Comparison of ENCODE assay signal across 29 cellular contexts in genomic region chr17:74836691-74837467, GRCh38. TPM values are rescaled to one million over a fixed set of nuclear protein-coding genes. Genes with fewer than 3 reads are reported as not detected.
"Had no signal": no experiment of that assay in that cellular context is flagged by ENCODE, and none has a peak within 500 bp of the region (broad histone marks: within the 10 kb centered on the region; RNA-seq: fewer than 3 reads in every experiment).

No MANE protein-coding gene starts in this region.

- DNase-seq: activated B cell treated with CpG ODN at 0.5 μM for 24 hours; activated CD4-positive, alpha-beta memory T cell treated with anti-CD3 and anti-CD28 coated beads for 36 hours; activated CD4-positive, alpha-beta T cell treated with anti-CD3 and anti-CD28 coated beads for 1 hour; activated CD4-positive, alpha-beta T cell treated with anti-CD3 and anti-CD28 coated beads, Interleukin-2, amount 10 ng/mL, durations not matched to agents 24 days and 14 days; activated CD8-positive, alpha-beta memory T cell treated with anti-CD3 and anti-CD28 coated beads for 24 hours; activated gamma-delta T cell; activated naive CD4-positive, alpha-beta T cell treated with anti-CD3 and anti-CD28 coated beads for 36 hours; activated T-cell treated with anti-CD3 and anti-CD28 coated beads, Interleukin-2, amount 50 U/mL, for 48 hours; amygdala; cerebellar nuclear complex; MG63; MV-4-11; NCI-H1105; NCI-H1436; NCI-H1694 treated with DMSO at 0.1 percent for 48 hours; NCI-H2029 treated with DMSO at 0.1 percent for 48 hours; NCI-H345; NCI-H510A; NCI-H526 treated with DMSO at 0.1 percent for 48 hours; NCI-H82; Peyer's patch; Right ventricle myocardium superior; SJCRH30; T-helper 17 cell; T-helper 9 cell had no signal

- H3K27me3 Mint-ChIP-seq: activated B cell treated with CpG ODN at 0.5 μM for 24 hours; activated naive CD8-positive, alpha-beta T cell had no signal

- ATAC-seq: activated T-helper 17 cell treated with anti-CD3 and anti-CD28 coated beads, Interleukin-2, amount 50 U/mL, for 72 hours; T-helper 17 cell had no signal

- H3K4me3 ChIP-seq: MG63, Peyer's patch, SJCRH30 had no signal

- H3K27ac ChIP-seq: Peyer's patch, RWPE1, SJCRH30 had no signal

- H3K4me3 Mint-ChIP-seq: activated B cell treated with CpG ODN at 0.5 μM for 24 hours; activated CD4-positive, alpha-beta memory T cell treated with anti-CD3 and anti-CD28 coated beads for 36 hours; activated CD4-positive, alpha-beta T cell treated with anti-CD3 and anti-CD28 coated beads, Interleukin-2, amount 10 ng/mL, durations not matched to agents 24 days and 14 days; activated naive CD4-positive, alpha-beta T cell treated with anti-CD3 and anti-CD28 coated beads for 36 hours; activated naive CD8-positive, alpha-beta T cell; activated T-helper 17 cell treated with anti-CD3 and anti-CD28 coated beads, Interleukin-2, amount 50 U/mL, for 72 hours; T-helper 17 cell had no signal

- H3K27ac Mint-ChIP-seq: activated B cell treated with CpG ODN at 0.5 μM for 24 hours; activated CD4-positive, alpha-beta memory T cell treated with anti-CD3 and anti-CD28 coated beads for 36 hours; activated CD4-positive, alpha-beta T cell treated with anti-CD3 and anti-CD28 coated beads, Interleukin-2, amount 10 ng/mL, durations not matched to agents 24 days and 14 days; activated naive CD4-positive, alpha-beta T cell treated with anti-CD3 and anti-CD28 coated beads for 36 hours; activated naive CD8-positive, alpha-beta T cell; activated T-helper 17 cell treated with anti-CD3 and anti-CD28 coated beads, Interleukin-2, amount 50 U/mL, for 72 hours; T-helper 17 cell had no signal

- H3K27me3 ChIP-seq: MG63, Peyer's patch, SJCRH30 had no signal

- H3K36me3 ChIP-seq: MG63, Peyer's patch, SJCRH30 had no signal

- H3K9me3 ChIP-seq: MG63, Peyer's patch, SJCRH30 had no signal

- H3K9me3 Mint-ChIP-seq: activated B cell treated with CpG ODN at 0.5 μM for 24 hours; activated CD4-positive, alpha-beta memory T cell treated with anti-CD3 and anti-CD28 coated beads for 36 hours; activated CD4-positive, alpha-beta T cell treated with anti-CD3 and anti-CD28 coated beads, Interleukin-2, amount 10 ng/mL, durations not matched to agents 24 days and 14 days; activated naive CD4-positive, alpha-beta T cell treated with anti-CD3 and anti-CD28 coated beads for 36 hours; activated T-helper 17 cell treated with anti-CD3 and anti-CD28 coated beads, Interleukin-2, amount 50 U/mL, for 72 hours had no signal

RNA-seq across cellular contexts. Expression of gene GRIN2C, which starts 22.8 kb away (rescaled TPM):
- total RNA-seq: activated B cell treated with CpG ODN at 0.5 μM for 24 hours; activated CD4-positive, alpha-beta memory T cell treated with anti-CD3 and anti-CD28 coated beads for 36 hours; SJCRH30; T-helper 17 cell had no signal

RNA-seq across cellular contexts. Expression of gene FADS6, which starts 56.6 kb away (rescaled TPM):
- total RNA-seq: activated B cell treated with CpG ODN at 0.5 μM for 24 hours; activated CD4-positive, alpha-beta memory T cell treated with anti-CD3 and anti-CD28 coated beads for 36 hours; activated CD4-positive, alpha-beta T cell treated with anti-CD3 and anti-CD28 coated beads, Interleukin-2, amount 10 ng/mL, durations not matched to agents 24 days and 14 days; activated naive CD4-positive, alpha-beta T cell treated with anti-CD3 and anti-CD28 coated beads for 36 hours; activated T-helper 17 cell treated with anti-CD3 and anti-CD28 coated beads, Interleukin-2, amount 50 U/mL, for 72 hours; cardiac septum; Right ventricle myocardium superior; SJCRH30; T-helper 17 cell had no signal
